ENCODE assay signal across 10 cellular contexts in the genomic region with DNA sequence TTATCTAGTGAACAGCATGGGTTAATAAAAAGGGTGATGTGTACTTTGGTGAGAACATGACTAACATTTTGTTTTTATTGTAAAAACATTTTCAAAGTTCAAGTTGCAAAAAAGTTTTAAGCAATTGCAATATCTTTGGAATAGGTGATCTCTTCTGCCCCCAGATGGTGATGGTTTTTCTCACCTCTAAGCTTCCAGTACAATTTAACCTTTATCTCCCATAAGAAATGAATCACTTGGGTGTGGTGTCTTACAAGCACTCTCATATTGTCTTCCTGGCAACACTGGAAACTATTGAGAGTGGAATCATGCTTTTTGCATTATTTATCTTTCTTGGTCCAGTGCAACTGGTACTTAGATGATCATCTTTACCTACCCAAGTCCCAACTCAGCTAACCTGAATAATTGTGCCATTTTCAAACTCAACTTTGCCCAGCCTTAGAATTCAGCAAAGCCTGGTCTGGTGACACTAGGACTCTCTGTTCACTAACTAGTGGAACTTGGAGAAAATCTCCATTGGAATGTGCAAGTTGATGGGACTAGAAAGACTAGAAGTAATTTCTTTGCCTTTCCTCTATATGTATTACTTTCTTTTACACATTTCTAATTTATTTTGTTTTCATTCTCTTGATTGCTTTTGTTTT.
DNase-seq lines count a peak whose midpoint lies in the region; ATAC-seq, FAIRE-seq and TF ChIP-seq lines count a peak whose summit lies in the region.
"Had no signal": no experiment of that assay in that cellular context is flagged by ENCODE, and none has a peak within 500 bp of the region (broad histone marks: within the 10 kb centered on the region; RNA-seq: fewer than 3 reads in every experiment).

No MANE protein-coding gene starts in this region.

- H3K9me3 Mint-ChIP-seq in naive thymus-derived CD8-positive, alpha-beta T cell, result no peaks in the 10 kb centered on the region
- H3K9me3 Mint-ChIP-seq: activated naive CD8-positive, alpha-beta T cell treated with anti-CD3 and anti-CD28 coated beads for 36 hours had no signal

- H2AFZ ChIP-seq in ACC112 (ENCODE audit: low read length, unreplicated experiment), result no peak overlapping the region
- no peak overlapping the region for H2AFZ ChIP-seq in SU-DHL-6 (ENCODE audit: low read depth, low read length, severe bottlenecking)

- H3K27ac ChIP-seq in ACC112 (ENCODE audit: low read depth, low read length), result peak overlapping the region; percentile 17; the same call in 1 of the 2 replicates
- H3K27ac ChIP-seq in SU-DHL-6 (ENCODE audit: low read depth, low read length), result no peak overlapping the region

- no peaks in the 10 kb centered on the region for H3K27me3 ChIP-seq in ACC112 (ENCODE audit: insufficient read depth, low read length)
- no peaks in the 10 kb centered on the region for H3K27me3 ChIP-seq in SU-DHL-6 (ENCODE audit: low read length)

- H3K4me1 Mint-ChIP-seq in naive thymus-derived CD8-positive, alpha-beta T cell, result no peaks in the 10 kb centered on the region
- H3K4me1 Mint-ChIP-seq: activated naive CD8-positive, alpha-beta T cell treated with anti-CD3 and anti-CD28 coated beads for 36 hours had no signal

- H3K4me2 ChIP-seq in SU-DHL-6 (ENCODE audit: low read depth, low read length, poor library complexity, severe bottlenecking), result no peak overlapping the region

- FAIRE-seq in GM19239 (lab: Jason Lieb, UNC), result no peak

- H3K36me3 ChIP-seq in ACC112 (ENCODE audit: insufficient read depth, low read length) (no peaks in the 10 kb centered on the region), SU-DHL-6 (ENCODE audit: low read length) (no peaks in the 10 kb centered on the region)

- no peak overlapping the region for H3K27ac Mint-ChIP-seq in naive thymus-derived CD8-positive, alpha-beta T cell
- H3K27ac Mint-ChIP-seq: activated naive CD8-positive, alpha-beta T cell treated with anti-CD3 and anti-CD28 coated beads for 36 hours had no signal

- H3F3A ChIP-seq in SU-DHL-6 (ENCODE audit: insufficient read depth), result no peaks in the 10 kb centered on the region

- no peaks in the 10 kb centered on the region for H3K9me2 ChIP-seq in SU-DHL-6 (replicated peaks; ENCODE audit: insufficient read depth, low read length)

- peak; percentile 33 for TF ChIP-seq CTCF in SU-DHL-6 (IDR thresholded peaks at IDR 0.05; ENCODE audit: insufficient read depth, low read length, poor library complexity, severe bottlenecking)

- POLR2A ChIA-PET in naive thymus-derived CD8-positive, alpha-beta T cell (lab: Charles Lee), result no interaction called here

- H3K9ac ChIP-seq in SU-DHL-6 (ENCODE audit: low read length), result no peak overlapping the region

- no peaks in the 10 kb centered on the region for H3K79me2 ChIP-seq in ACC112 (ENCODE audit: control insufficient read depth, insufficient read depth, low read length, unreplicated experiment)
- no peaks in the 10 kb centered on the region for H3K79me2 ChIP-seq in SU-DHL-6 (ENCODE audit: insufficient read depth, low read length)

- H3K4me3 ChIP-seq in ACC112 (ENCODE audit: low read depth, low read length) (no peak overlapping the region), SU-DHL-6 (ENCODE audit: insufficient read depth, low read length, poor library complexity, severe bottlenecking) (no peak overlapping the region)

- H3K9me3 ChIP-seq in SU-DHL-6 (ENCODE audit: insufficient read depth, low read length), result no peaks in the 10 kb centered on the region

- H4K20me1 ChIP-seq in SU-DHL-6 (ENCODE audit: low read depth, low read length), result no peaks in the 10 kb centered on the region

- DNase-seq in HCEC 1CT, result peak; percentile 74
- DNase-seq in glomerular endothelial cell (ENCODE audit: extremely low read depth, low read depth, low spot score), result peak; percentile 4
- DNase-seq in GM19239 (ENCODE audit: insufficient read length, low spot score), result no peak
- DNase-seq in naive thymus-derived CD8-positive, alpha-beta T cell, result no peak
- DNase-seq: activated naive CD8-positive, alpha-beta T cell treated with anti-CD3 and anti-CD28 coated beads for 36 hours; stimulated activated CD8-positive, alpha-beta memory T cell treated with anti-CD3 and anti-CD28 coated beads, Interleukin-4, amount 100 ng/mL, for 48 hours had no signal

- H3K4me3 Mint-ChIP-seq in naive thymus-derived CD8-positive, alpha-beta T cell, result no peak overlapping the region
- H3K4me3 Mint-ChIP-seq: activated naive CD8-positive, alpha-beta T cell treated with anti-CD3 and anti-CD28 coated beads for 36 hours had no signal

- ATAC-seq in naive thymus-derived CD8-positive, alpha-beta T cell, result no peak
- no peak for ATAC-seq in HG03521 (IDR thresholded peaks at IDR 0.05; ENCODE audit: unreplicated experiment)
- no peak for ATAC-seq in HG02870 (IDR thresholded peaks at IDR 0.05; ENCODE audit: unreplicated experiment)

- H3K4me1 ChIP-seq in ACC112 (ENCODE audit: control insufficient read depth, insufficient read depth, low read length, unreplicated experiment), result peaks cover 15% of the 10 kb centered on the region

- no peaks in the 10 kb centered on the region for H3K36me3 Mint-ChIP-seq in naive thymus-derived CD8-positive, alpha-beta T cell
- H3K36me3 Mint-ChIP-seq: activated naive CD8-positive, alpha-beta T cell treated with anti-CD3 and anti-CD28 coated beads for 36 hours had no signal

- peaks cover 0 to 4% (median 0%) of the 10 kb centered on the region in 5 donors for H3K27me3 Mint-ChIP-seq in naive thymus-derived CD8-positive, alpha-beta T cell

Comparison
In these comparisons a context has a peak if more than half of its experiments do, and no peak if none do; other contexts are left out.
1. DNase-seq: peak in HCEC 1CT (single experiment) and glomerular endothelial cell (single experiment); none in GM19239 (single experiment) and naive thymus-derived CD8-positive, alpha-beta T cell (0 of 10).